8 cellular contexts compared by ENCODE assay signal in the genomic region with DNA sequence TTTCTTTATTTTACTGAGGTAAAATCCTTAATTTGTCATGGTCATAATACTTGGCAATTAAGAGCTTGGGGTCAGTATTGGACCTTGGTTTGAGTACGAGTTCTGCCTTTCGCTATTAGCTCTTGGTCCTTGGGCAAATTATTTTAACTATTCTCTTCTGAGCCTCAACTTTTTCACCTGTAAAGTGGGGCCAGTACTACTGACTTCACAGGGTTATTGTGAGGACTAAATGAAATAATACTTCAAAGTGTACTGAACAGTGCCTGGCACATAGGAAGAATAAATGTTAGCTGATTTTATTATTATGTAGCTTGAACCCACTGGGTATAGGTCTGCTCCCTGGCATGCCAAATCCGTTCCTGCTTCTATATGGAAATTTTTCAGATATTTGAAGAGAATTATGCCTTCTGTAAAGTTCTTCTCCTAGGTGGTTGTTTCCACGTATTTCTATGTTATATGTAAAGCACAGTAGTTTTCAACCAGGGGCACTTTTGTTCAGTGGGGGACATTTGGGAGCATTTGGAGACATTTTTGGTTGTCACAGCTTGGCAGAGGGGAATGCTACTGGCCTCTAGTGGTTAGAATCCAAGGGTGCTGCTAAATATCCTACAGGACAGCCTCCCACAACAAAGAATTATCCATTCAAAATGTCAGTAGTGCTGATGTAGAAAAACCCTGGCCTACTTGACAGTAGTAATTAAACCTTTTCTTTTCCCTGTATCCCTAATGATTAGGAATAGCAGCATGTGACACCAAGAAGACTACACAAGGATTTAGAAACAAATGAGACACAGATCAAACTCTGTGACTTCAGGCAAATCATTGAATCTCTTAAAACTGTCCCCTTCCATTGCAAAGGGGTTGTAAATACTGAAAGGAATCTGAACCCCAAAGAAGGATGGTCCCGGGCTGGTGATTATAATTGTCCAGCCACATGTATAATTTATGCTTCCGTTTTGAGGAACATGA. TPM values are rescaled to one million over a fixed set of nuclear protein-coding genes. Genes with fewer than 3 reads are reported as not detected.
A peak's percentile ranks its signal among the peaks of the same experiment; 100 is the strongest.
DNase-seq lines count a peak whose midpoint lies in the region; ATAC-seq and TF ChIP-seq lines count a peak whose summit lies in the region.

No MANE protein-coding gene starts in this region.

- H3K36me3 Mint-ChIP-seq in activated naive CD4-positive, alpha-beta T cell treated with anti-CD3 and anti-CD28 coated beads, Interleukin-2, amount 50 U/mL, for 24 hours: peaks cover 10% of the 10 kb centered on the region
- H3K36me3 Mint-ChIP-seq in activated T-helper 17 cell treated with anti-CD3 and anti-CD28 coated beads, Interleukin-2, amount 50 U/mL, for 72 hours (ENCODE audit: low read depth): peaks cover 6% of the 10 kb centered on the region

- H3K4me3 Mint-ChIP-seq in activated naive CD4-positive, alpha-beta T cell treated with anti-CD3 and anti-CD28 coated beads, Interleukin-2, amount 50 U/mL, for 24 hours: no peak overlapping the region
- H3K4me3 Mint-ChIP-seq in activated T-helper 17 cell treated with anti-CD3 and anti-CD28 coated beads, Interleukin-2, amount 50 U/mL, for 72 hours: peak overlapping the region; percentile 17

- no peaks in the 10 kb centered on the region for H3K27me3 Mint-ChIP-seq in activated naive CD4-positive, alpha-beta T cell treated with anti-CD3 and anti-CD28 coated beads, Interleukin-2, amount 50 U/mL, for 24 hours
- H3K27me3 Mint-ChIP-seq in activated T-helper 17 cell treated with anti-CD3 and anti-CD28 coated beads, Interleukin-2, amount 50 U/mL, for 72 hours: no peaks in the 10 kb centered on the region

- TF ChIP-seq POLR2A in transverse colon (IDR thresholded peaks at IDR 0.05): no peak

- in situ Hi-C loops in transverse colon (cut with MboI; ENCODE audit: low pct_ligation_motif_present in 1 of 4, low pct_unique_long_range_greater_than_20kb in 1 of 4, low sequenced_read_pairs in 3 of 4): no loop called here

- no peaks in the 10 kb centered on the region for H3K9me3 ChIP-seq in transverse colon

- H3K4me1 ChIP-seq in transverse colon: peaks cover 0 to 36% (median 21%) of the 10 kb centered on the region in 4 donors

- WGBS in transverse colon (ENCODE audit: low coverage in 1 of 2), 2 donors: 71 to 72% methylated on average over 6 of the region's 6 CpGs

- ATAC-seq in activated T-helper 17 cell treated with anti-CD3 and anti-CD28 coated beads, Interleukin-2, amount 50 U/mL, for 72 hours (replicated peaks): no peak
- no peak for ATAC-seq in esophagus mucosa
- ATAC-seq in GM19328 (IDR thresholded peaks at IDR 0.05; ENCODE audit: unreplicated experiment): no peak

- H3K27me3 ChIP-seq in transverse colon: no peaks in the 10 kb centered on the region

- no peaks in the 10 kb centered on the region for H3K36me3 ChIP-seq in transverse colon

- H3K9me3 Mint-ChIP-seq in activated naive CD4-positive, alpha-beta T cell treated with anti-CD3 and anti-CD28 coated beads, Interleukin-2, amount 50 U/mL, for 24 hours: no peaks in the 10 kb centered on the region
- H3K9me3 Mint-ChIP-seq in activated T-helper 17 cell treated with anti-CD3 and anti-CD28 coated beads, Interleukin-2, amount 50 U/mL, for 72 hours: no peaks in the 10 kb centered on the region

- H3K27ac ChIP-seq in transverse colon: no peak overlapping the region

- H3K4me1 Mint-ChIP-seq in activated naive CD4-positive, alpha-beta T cell treated with anti-CD3 and anti-CD28 coated beads, Interleukin-2, amount 50 U/mL, for 24 hours: peaks cover 61% of the 10 kb centered on the region
- peaks cover 37% of the 10 kb centered on the region for H3K4me1 Mint-ChIP-seq in activated T-helper 17 cell treated with anti-CD3 and anti-CD28 coated beads, Interleukin-2, amount 50 U/mL, for 72 hours

- no peak overlapping the region for H3K4me3 ChIP-seq in transverse colon

- TF ChIP-seq EP300 in transverse colon (IDR thresholded peaks at IDR 0.05; ENCODE audit: low read depth): no peak

- intact Hi-C loops in transverse colon (cut with DNase I; ENCODE audit: low total_unique reads): no loop called here

- DNase-seq in activated naive CD4-positive, alpha-beta T cell (lab: John Stamatoyannopoulos, UW): no peak
- DNase-seq in M059J (ENCODE audit: low read depth): peak; percentile 54
- DNase-seq in islet precursor cell: peak; percentile 62
- DNase-seq in transverse colon: no peak

- peak overlapping the region; percentile 53 for H3K27ac Mint-ChIP-seq in activated naive CD4-positive, alpha-beta T cell treated with anti-CD3 and anti-CD28 coated beads, Interleukin-2, amount 50 U/mL, for 24 hours
- peak overlapping the region; percentile 26 for H3K27ac Mint-ChIP-seq in activated T-helper 17 cell treated with anti-CD3 and anti-CD28 coated beads, Interleukin-2, amount 50 U/mL, for 72 hours

- peak; percentile 43 to 80 (median 64) for TF ChIP-seq CTCF in transverse colon (IDR thresholded peaks at IDR 0.05)

RNA-seq across cellular contexts. Expression of gene RCL1, which starts 4.5 kb away (rescaled TPM):
- total RNA-seq in M059J (2014; rRNA removed; shearing (Covaris generic)): 14.7 and 15.4 TPM in 2 replicates
- total RNA-seq in activated T-helper 17 cell treated with anti-CD3 and anti-CD28 coated beads, Interleukin-2, amount 50 U/mL, for 72 hours: 10 to 100 TPM; 18.9 to 38.2 TPM
- total RNA-seq in transverse colon: 10 to 100 TPM in 1 of 4 donors, 1 to 10 TPM in 3; 2.6 to 23.5 (median 7.3) TPM
- 13.9 TPM for total RNA-seq in esophagus mucosa

RNA-seq across cellular contexts. Expression of gene AK3, which starts 56.3 kb away (rescaled TPM):
- 48.9 and 55.6 TPM in 2 replicates for total RNA-seq in M059J (2014; rRNA removed; shearing (Covaris generic))
- total RNA-seq in activated T-helper 17 cell treated with anti-CD3 and anti-CD28 coated beads, Interleukin-2, amount 50 U/mL, for 72 hours: 10 to 100 TPM; 28.5 to 31.2 TPM
- 100 to 1,000 TPM in 2 of 4 donors, 10 to 100 TPM in 2; 25.9 to 121 (median 82.3) TPM for total RNA-seq in transverse colon
- total RNA-seq in esophagus mucosa: 65.6 TPM

Comparison
In these comparisons a context has a peak if more than half of its experiments do, and no peak if none do; other contexts are left out.
1. DNase-seq: peak in M059J (single experiment) and islet precursor cell (single experiment); none in activated naive CD4-positive, alpha-beta T cell (0 of 4) and transverse colon (single experiment).